ENCODE assay signal across 9 cellular contexts in genomic region chr10:21702633-21703111, GRCh38.
DNase-seq lines count a peak whose midpoint lies in the region; ATAC-seq lines count a peak whose summit lies in the region.
"Had no signal": no experiment of that assay in that cellular context is flagged by ENCODE, and none has a peak within 500 bp of the region (broad histone marks: within the 10 kb centered on the region; RNA-seq: fewer than 3 reads in every experiment).

No MANE protein-coding gene starts in this region.

- peaks cover 0 to 4% (median 0%) of the 10 kb centered on the region in 3 donors for H3K27me3 Mint-ChIP-seq in immature natural killer cell (ENCODE audit: low read depth in 3 of 3)

- peak overlapping the region; percentile 33 to 50 (median 41) for H3K4me3 Mint-ChIP-seq in immature natural killer cell
- H3K4me3 Mint-ChIP-seq: neural crest cell had no signal

- peaks cover 30 to 41% (median 33%) of the 10 kb centered on the region in 3 donors for H3K36me3 Mint-ChIP-seq in immature natural killer cell

- H3K9me3 Mint-ChIP-seq in immature natural killer cell, result peaks cover 15 to 27% (median 19%) of the 10 kb centered on the region in 6 donors

- peak; percentile 53 for DNase-seq in KBM-7
- peak; percentile 6 to 14 (median 12) for DNase-seq in immature natural killer cell
- DNase-seq in NCI-H2029 (lab: John Stamatoyannopoulos, UW), result no peak
- no peak for DNase-seq in NCI-H1105 treated with DMSO at 0.1 percent for 48 hours (lab: John Stamatoyannopoulos, UW)
- no peak for DNase-seq in MG63

- H3K9me3 ChIP-seq in MG63, result peaks cover 26% of the 10 kb centered on the region

- in situ Hi-C loops in KBM-7 (cut with MboI; ENCODE audit: low pct_unique_long_range_greater_than_20kb, low sequenced_read_pairs), result no loop called here

- no peak overlapping the region for H3K4me3 ChIP-seq in MG63

- ATAC-seq in GM18867 (IDR thresholded peaks at IDR 0.05; ENCODE audit: unreplicated experiment), result peak; percentile 83
- peak; percentile 63 for ATAC-seq in GM21737 (IDR thresholded peaks at IDR 0.05; ENCODE audit: unreplicated experiment)
- ATAC-seq: SK-N-SH treated with all-trans-retinoic acid at 6 μM for 48 hours had no signal

- no peaks in the 10 kb centered on the region for H3K27me3 ChIP-seq in MG63

- H3K27ac Mint-ChIP-seq in immature natural killer cell, result peak overlapping the region in 4 of 6 donors; percentile 0 to 68 (median 14)

- peaks cover 23 to 39% of the 10 kb centered on the region in 2 donors for H3K4me1 Mint-ChIP-seq in immature natural killer cell

- peaks cover 36% of the 10 kb centered on the region for H3K36me3 ChIP-seq in MG63

Comparison
In these comparisons a context has a peak if more than half of its experiments do, and no peak if none do; other contexts are left out.
1. DNase-seq: peak in KBM-7 (single experiment) and immature natural killer cell (3 of 3); none in NCI-H2029 (single experiment), NCI-H1105 treated with DMSO at 0.1 percent for 48 hours (single experiment) and MG63 (single experiment).